26 cellular contexts compared by ENCODE assay signal in genomic region chr15:95866698-95867440, GRCh38.
"Had no signal": no experiment of that assay in that cellular context is flagged by ENCODE, and none has a peak within 500 bp of the region (broad histone marks: within the 10 kb centered on the region; RNA-seq: fewer than 3 reads in every experiment).

No MANE protein-coding gene starts in this region.

- ATAC-seq: activated CD4-positive, CD25-positive, alpha-beta regulatory T cell treated with anti-CD3 and anti-CD28 coated beads, Interleukin-2, amount 50 U/mL, for 24 hours; activated CD8-positive, alpha-beta memory T cell treated with anti-CD3 and anti-CD28 coated beads, Interleukin-2, amount 10 ng/mL, durations not matched to agents 7 days and 5 days; activated CD8-positive, alpha-beta T cell treated with anti-CD3 and anti-CD28 coated beads for 36 hours; left lung; sciatic nerve; stimulated activated effector memory CD8-positive, alpha-beta T cell treated with anti-CD3 and anti-CD28 coated beads, Interleukin-12 subunit alpha, Interleukin-12 subunit beta, amount 100 ng/mL, for 72 hours; stimulated activated naive CD8-positive, alpha-beta T cell treated with anti-CD3 and anti-CD28 coated beads, Interleukin-15, amount 100 ng/mL, for 72 hours had no signal

- DNase-seq: activated CD4-positive, alpha-beta T cell treated with anti-CD3 and anti-CD28 coated beads, Interleukin-2, amount 10 ng/mL, durations not matched to agents 7 days and 5 days; activated CD8-positive, alpha-beta memory T cell treated with anti-CD3 and anti-CD28 coated beads, Interleukin-2, amount 10 ng/mL, durations not matched to agents 7 days and 5 days; activated CD8-positive, alpha-beta T cell treated with anti-CD3 and anti-CD28 coated beads for 36 hours; activated effector memory CD4-positive, alpha-beta T cell treated with anti-CD3 and anti-CD28 coated beads, Interleukin-2, amount 50 U/mL, for 16 hours; activated naive CD4-positive, alpha-beta T cell treated with anti-CD3 and anti-CD28 coated beads, Interleukin-2, amount 50 U/mL, for 16 hours; activated T-cell treated with anti-CD3 and anti-CD28 coated beads for 4 hours; central memory CD4-positive, alpha-beta T cell; colonic mucosa; endodermal cell; esophagus squamous epithelium; foreskin fibroblast; mammary epithelial cell; midbrain; nucleus accumbens; small intestine; stimulated activated CD4-positive, alpha-beta T cell treated with anti-CD3 and anti-CD28 coated beads, Interleukin-2, amount 100 ng/mL, for 24 hours; stimulated activated naive CD8-positive, alpha-beta T cell treated with anti-CD3 and anti-CD28 coated beads, Interleukin-15, amount 100 ng/mL, for 72 hours; uterus had no signal

- H3K27me3 ChIP-seq: colonic mucosa, esophagus squamous epithelium, left lung, suprapubic skin, tibial nerve, uterus had no signal

- FAIRE-seq: astrocyte, small intestine had no signal

- H3K4me3 ChIP-seq: colonic mucosa, esophagus squamous epithelium, left lung, suprapubic skin, tibial nerve, uterus had no signal

- H3K27ac ChIP-seq: colonic mucosa, esophagus squamous epithelium, left lung, suprapubic skin, uterus, VCaP had no signal

- H3K9me3 ChIP-seq: colonic mucosa, esophagus squamous epithelium, left lung, suprapubic skin, tibial nerve, uterus had no signal

- H3K4me1 ChIP-seq: colonic mucosa, esophagus squamous epithelium, left lung, suprapubic skin, uterus had no signal

- H3K36me3 ChIP-seq: colonic mucosa, esophagus squamous epithelium, left lung, suprapubic skin, tibial nerve, uterus had no signal
